1 cellular context compared by ENCODE assay signal in genomic region chr16:28317040-28317880, GRCh38.
TF ChIP-seq lines count a peak whose summit lies in the region.

No MANE protein-coding gene starts in this region.

TF ChIP-seq in K562, 482 proteins besides CTCF, POLR2A, EP300 and RAD21 (continued from another document):
- TF ChIP-seq, protein P1, sequence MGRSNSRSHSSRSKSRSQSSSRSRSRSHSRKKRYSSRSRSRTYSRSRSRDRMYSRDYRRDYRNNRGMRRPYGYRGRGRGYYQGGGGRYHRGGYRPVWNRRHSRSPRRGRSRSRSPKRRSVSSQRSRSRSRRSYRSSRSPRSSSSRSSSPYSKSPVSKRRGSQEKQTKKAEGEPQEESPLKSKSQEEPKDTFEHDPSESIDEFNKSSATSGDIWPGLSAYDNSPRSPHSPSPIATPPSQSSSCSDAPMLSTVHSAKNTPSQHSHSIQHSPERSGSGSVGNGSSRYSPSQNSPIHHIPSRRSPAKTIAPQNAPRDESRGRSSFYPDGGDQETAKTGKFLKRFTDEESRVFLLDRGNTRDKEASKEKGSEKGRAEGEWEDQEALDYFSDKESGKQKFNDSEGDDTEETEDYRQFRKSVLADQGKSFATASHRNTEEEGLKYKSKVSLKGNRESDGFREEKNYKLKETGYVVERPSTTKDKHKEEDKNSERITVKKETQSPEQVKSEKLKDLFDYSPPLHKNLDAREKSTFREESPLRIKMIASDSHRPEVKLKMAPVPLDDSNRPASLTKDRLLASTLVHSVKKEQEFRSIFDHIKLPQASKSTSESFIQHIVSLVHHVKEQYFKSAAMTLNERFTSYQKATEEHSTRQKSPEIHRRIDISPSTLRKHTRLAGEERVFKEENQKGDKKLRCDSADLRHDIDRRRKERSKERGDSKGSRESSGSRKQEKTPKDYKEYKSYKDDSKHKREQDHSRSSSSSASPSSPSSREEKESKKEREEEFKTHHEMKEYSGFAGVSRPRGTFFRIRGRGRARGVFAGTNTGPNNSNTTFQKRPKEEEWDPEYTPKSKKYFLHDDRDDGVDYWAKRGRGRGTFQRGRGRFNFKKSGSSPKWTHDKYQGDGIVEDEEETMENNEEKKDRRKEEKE (IDR thresholded peaks at IDR 0.05; ENCODE audit: borderline replicate concordance in 1 of 2, control insufficient read depth in 1 of 2, low read depth in 2 of 2, low read length in 1 of 2) = no peak
- TF ChIP-seq CREB1 (IDR thresholded peaks at IDR 0.05) (no peak; the same call in 1 of the 2 replicates), CREB1 (CRISPR knock-in tag; IDR thresholded peaks at IDR 0.05) (peak; percentile 33; the same call in 1 of the 2 replicates), XRCC5 (IDR thresholded peaks at IDR 0.05; ENCODE audit: low read depth, low read length) (0 out of 2 replicates have a peak, but pooled peaks have one; percentile 80), STAG1 (CRISPR knock-in tag; IDR thresholded peaks at IDR 0.05; ENCODE audit: borderline replicate concordance) (peak; percentile 55; the same call in 1 of the 2 replicates), HCFC1 (IDR thresholded peaks at IDR 0.05; ENCODE audit: low read depth, low read length) (no peak), ARID2 (IDR thresholded peaks at IDR 0.05) (0 out of 2 replicates have a peak, but pooled peaks have one; percentile 30), ELF2 (CRISPR knock-in tag; IDR thresholded peaks at IDR 0.05) (no peak), YY1 (IDR thresholded peaks at IDR 0.05; ENCODE audit: borderline replicate concordance in 1 of 3, control insufficient read depth in 1 of 3, extremely low read depth in 1 of 3, insufficient read depth in 3 of 3, insufficient read length in 1 of 3, insufficient replicate concordance in 2 of 3, low read depth in 1 of 3, low read length in 2 of 3) (peak in 1 of 3 experiments; percentile 19), MAZ (CRISPR knock-in tag; conservative IDR thresholded peaks at IDR 0.05 in 1 of 2, IDR thresholded peaks at IDR 0.05 in 1 of 2) (peak in 1 of 2 experiments; percentile 40; a peak in 1 of 4 replicates), GABPB2 (CRISPR knock-in tag; conservative IDR thresholded peaks at IDR 0.05) (no peak), JUND (IDR thresholded peaks at IDR 0.05; ENCODE audit: borderline replicate concordance, low read depth, low read length) (peak; percentile 22; the same call in 1 of the 2 replicates), JUND (tag; IDR thresholded peaks at IDR 0.05; ENCODE audit: borderline replicate concordance, low read depth, low read length) (no peak)
- TF ChIP-seq, protein P2, sequence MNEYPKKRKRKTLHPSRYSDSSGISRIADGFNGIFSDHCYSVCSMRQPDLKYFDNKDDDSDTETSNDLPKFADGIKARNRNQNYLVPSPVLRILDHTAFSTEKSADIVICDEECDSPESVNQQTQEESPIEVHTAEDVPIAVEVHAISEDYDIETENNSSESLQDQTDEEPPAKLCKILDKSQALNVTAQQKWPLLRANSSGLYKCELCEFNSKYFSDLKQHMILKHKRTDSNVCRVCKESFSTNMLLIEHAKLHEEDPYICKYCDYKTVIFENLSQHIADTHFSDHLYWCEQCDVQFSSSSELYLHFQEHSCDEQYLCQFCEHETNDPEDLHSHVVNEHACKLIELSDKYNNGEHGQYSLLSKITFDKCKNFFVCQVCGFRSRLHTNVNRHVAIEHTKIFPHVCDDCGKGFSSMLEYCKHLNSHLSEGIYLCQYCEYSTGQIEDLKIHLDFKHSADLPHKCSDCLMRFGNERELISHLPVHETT (CRISPR knock-in tag; conservative IDR thresholded peaks at IDR 0.05 in 1 of 2, IDR thresholded peaks at IDR 0.05 in 1 of 2) = no peak
- TF ChIP-seq, protein P3, sequence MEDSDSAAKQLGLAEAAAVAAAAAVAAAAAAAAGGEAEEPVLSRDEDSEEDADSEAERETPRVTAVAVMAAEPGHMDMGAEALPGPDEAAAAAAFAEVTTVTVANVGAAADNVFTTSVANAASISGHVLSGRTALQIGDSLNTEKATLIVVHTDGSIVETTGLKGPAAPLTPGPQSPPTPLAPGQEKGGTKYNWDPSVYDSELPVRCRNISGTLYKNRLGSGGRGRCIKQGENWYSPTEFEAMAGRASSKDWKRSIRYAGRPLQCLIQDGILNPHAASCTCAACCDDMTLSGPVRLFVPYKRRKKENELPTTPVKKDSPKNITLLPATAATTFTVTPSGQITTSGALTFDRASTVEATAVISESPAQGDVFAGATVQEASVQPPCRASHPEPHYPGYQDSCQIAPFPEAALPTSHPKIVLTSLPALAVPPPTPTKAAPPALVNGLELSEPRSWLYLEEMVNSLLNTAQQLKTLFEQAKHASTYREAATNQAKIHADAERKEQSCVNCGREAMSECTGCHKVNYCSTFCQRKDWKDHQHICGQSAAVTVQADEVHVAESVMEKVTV (CRISPR knock-in tag; IDR thresholded peaks at IDR 0.05) = 0 out of 2 replicates have a peak, but pooled peaks have one; percentile 21
